Comparison of ENCODE assay signal across 8 cellular contexts in the genomic region with DNA sequence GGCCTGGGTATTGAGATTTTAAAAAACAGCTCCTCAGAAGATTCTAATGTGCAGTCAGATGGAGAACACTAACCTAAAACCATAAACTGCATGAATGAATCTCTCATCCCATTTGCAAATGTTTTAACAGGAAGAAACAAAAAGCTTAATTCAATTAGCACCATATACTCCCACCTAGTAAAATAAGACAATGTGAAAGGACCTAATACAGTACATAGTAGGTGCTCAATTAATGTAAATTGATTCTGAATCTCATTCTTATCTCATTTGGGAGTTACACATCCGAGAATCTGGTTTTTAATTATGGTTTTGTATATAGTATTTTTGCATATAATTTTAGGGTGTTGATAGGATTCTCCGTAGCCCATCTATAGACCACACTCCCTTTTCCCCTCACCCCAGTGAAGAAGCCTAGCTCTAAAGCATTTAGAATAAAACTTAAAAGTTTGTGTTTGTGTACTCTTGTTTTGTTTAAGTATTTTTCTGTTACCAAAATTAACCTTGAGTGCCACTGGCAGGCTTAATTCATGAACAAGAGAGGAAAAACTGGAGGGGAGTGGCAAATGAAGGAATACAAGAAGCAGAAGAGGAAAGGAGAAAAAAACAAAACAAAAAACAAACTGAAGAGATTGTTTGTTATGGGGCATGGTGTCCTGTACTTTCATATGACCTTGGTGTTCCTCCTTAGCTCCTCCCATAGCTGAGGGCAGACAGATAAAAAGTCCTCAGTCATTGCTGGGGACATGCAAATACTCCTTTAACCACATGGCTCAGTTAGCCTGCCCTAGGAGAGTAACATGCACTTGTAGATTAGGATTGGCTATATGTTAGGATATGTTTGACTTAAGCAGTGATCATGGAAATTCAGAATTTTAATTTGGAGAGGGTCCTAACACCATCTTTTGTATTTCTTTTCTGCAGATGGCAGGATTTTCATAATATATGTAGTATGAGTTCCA. TPM values are rescaled to one million over a fixed set of nuclear protein-coding genes. Genes with fewer than 3 reads are reported as not detected.
DNase-seq lines count a peak whose midpoint lies in the region; ATAC-seq and TF ChIP-seq lines count a peak whose summit lies in the region.

No MANE protein-coding gene starts in this region.

- no peak for TF ChIP-seq CTCF in cardiac fibroblast (IDR thresholded peaks at IDR 0.05; ENCODE audit: low read depth, low read length)
- TF ChIP-seq CTCF in mesothelial cell of epicardium (IDR thresholded peaks at IDR 0.05; ENCODE audit: unreplicated experiment) = no peak

- peak; percentile 42 for ATAC-seq in HG02870 (IDR thresholded peaks at IDR 0.05; ENCODE audit: unreplicated experiment)

- H3K9me3 Mint-ChIP-seq in activated naive CD4-positive, alpha-beta T cell treated with anti-CD3 and anti-CD28 coated beads, Interleukin-2, amount 50 U/mL, for 24 hours = no peaks in the 10 kb centered on the region
- no peaks in the 10 kb centered on the region for H3K9me3 Mint-ChIP-seq in mesothelial cell of epicardium

- H3K27me3 Mint-ChIP-seq in activated naive CD4-positive, alpha-beta T cell treated with anti-CD3 and anti-CD28 coated beads, Interleukin-2, amount 50 U/mL, for 24 hours = no peaks in the 10 kb centered on the region
- H3K27me3 Mint-ChIP-seq in mesothelial cell of epicardium (ENCODE audit: low read depth) = no peaks in the 10 kb centered on the region

- H3K4me3 Mint-ChIP-seq in activated naive CD4-positive, alpha-beta T cell treated with anti-CD3 and anti-CD28 coated beads, Interleukin-2, amount 50 U/mL, for 24 hours = peak overlapping the region; percentile 98
- peak overlapping the region; percentile 96 for H3K4me3 Mint-ChIP-seq in mesothelial cell of epicardium

- peaks cover 49% of the 10 kb centered on the region for H3K4me1 Mint-ChIP-seq in activated naive CD4-positive, alpha-beta T cell treated with anti-CD3 and anti-CD28 coated beads, Interleukin-2, amount 50 U/mL, for 24 hours
- peaks cover 22% of the 10 kb centered on the region for H3K4me1 Mint-ChIP-seq in mesothelial cell of epicardium

- peak overlapping the region; percentile 83 to 91 for H3K4me3 ChIP-seq in cardiac fibroblast (replicated peaks in 1 of 2; ENCODE audit: low read depth in 2 of 2, low read length in 2 of 2)

- peak overlapping the region; percentile 98 for H3K27ac Mint-ChIP-seq in activated naive CD4-positive, alpha-beta T cell treated with anti-CD3 and anti-CD28 coated beads, Interleukin-2, amount 50 U/mL, for 24 hours
- peak overlapping the region; percentile 99 for H3K27ac Mint-ChIP-seq in mesothelial cell of epicardium

- DNase-seq in activated naive CD4-positive, alpha-beta T cell (lab: John Stamatoyannopoulos, UW) = no peak
- DNase-seq in NOMO-1 treated with dmso at 0.1 percent for 144 hours (lab: John Stamatoyannopoulos, UW; ENCODE audit: unreplicated experiment) (peak; percentile 52), cardiac fibroblast (ENCODE audit: low read depth in 2 of 2) (peak; percentile 23 to 45), mesothelial cell of epicardium (ENCODE audit: low spot score in 2 of 2, unreplicated experiment in 2 of 2) (no peak), NCI-H2029 (lab: John Stamatoyannopoulos, UW) (no peak)
- DNase-seq in stimulated activated naive CD4-positive, alpha-beta T cell treated with Interleukin-2 at 50 U/mL for 16 hours (lab: John Stamatoyannopoulos, UW) = no peak

- H3K36me3 Mint-ChIP-seq in activated naive CD4-positive, alpha-beta T cell treated with anti-CD3 and anti-CD28 coated beads, Interleukin-2, amount 50 U/mL, for 24 hours = peaks cover 8% of the 10 kb centered on the region
- peaks cover 10% of the 10 kb centered on the region for H3K36me3 Mint-ChIP-seq in mesothelial cell of epicardium

RNA-seq across cellular contexts. Expression of a gene that starts 1.2 kb away (rescaled TPM):
- 34.0 to 36.5 TPM (median 35.1 TPM) in 3 replicates for total RNA-seq in mesothelial cell of epicardium

RNA-seq across cellular contexts. Expression of a gene that starts 12.1 kb away (rescaled TPM):
- total RNA-seq in mesothelial cell of epicardium = 0.07 to 0.29 TPM (median 0.18 TPM) in 3 replicates

RNA-seq across cellular contexts. Expression of a gene that starts 42.8 kb away (rescaled TPM):
- 55.0 to 56.6 TPM (median 55.1 TPM) in 3 replicates for total RNA-seq in mesothelial cell of epicardium

RNA-seq across cellular contexts. Expression of a gene that starts 46.4 kb away (rescaled TPM):
- 85.4 to 91.5 TPM (median 88.3 TPM) in 3 replicates for total RNA-seq in mesothelial cell of epicardium

Comparison
In these comparisons a context has a peak if more than half of its experiments do, and no peak if none do; other contexts are left out.
1. DNase-seq: peak in NOMO-1 treated with dmso at 0.1 percent for 144 hours (single experiment) and cardiac fibroblast (2 of 2); none in activated naive CD4-positive, alpha-beta T cell (0 of 4), mesothelial cell of epicardium (0 of 2), NCI-H2029 (single experiment) and stimulated activated naive CD4-positive, alpha-beta T cell treated with Interleukin-2 at 50 U/mL for 16 hours (single experiment).